Comparison of ENCODE assay signal across 11 cellular contexts in genomic region chr6:27143474-27144026, GRCh38.
DNase-seq lines count a peak whose midpoint lies in the region; ATAC-seq and TF ChIP-seq lines count a peak whose summit lies in the region.
"Had no signal": no experiment of that assay in that cellular context is flagged by ENCODE, and none has a peak within 500 bp of the region (broad histone marks: within the 10 kb centered on the region; RNA-seq: fewer than 3 reads in every experiment).

No MANE protein-coding gene starts in this region.

- POLR2A ChIA-PET in activated naive CD8-positive, alpha-beta T cell treated with anti-CD3 and anti-CD28 coated beads, Interleukin-2, amount 10 ng/mL, durations not matched to agents 7 days and 5 days (lab: Charles Lee), result interaction anchor here (0.9 to 16.1 kb wide), 12 partner anchors 12 to 1122 kb away, joined by 3 to 888 read pairs (median 59); a partner anchor contains a TSS

- peaks cover 5% of the 10 kb centered on the region for H3K36me3 Mint-ChIP-seq in activated naive CD4-positive, alpha-beta T cell treated with anti-CD3 and anti-CD28 coated beads for 36 hours (ENCODE audit: low read depth)
- peaks cover 9% of the 10 kb centered on the region for H3K36me3 Mint-ChIP-seq in activated naive CD8-positive, alpha-beta T cell treated with anti-CD3 and anti-CD28 coated beads, Interleukin-2, amount 10 ng/mL, durations not matched to agents 7 days and 5 days
- H3K36me3 Mint-ChIP-seq in stimulated activated memory B cell treated with anti-CD40 and anti-IgM and Interleukin-4, amounts not matched to agents 10 μg/mL and 1 μg/mL and 100 μg/mL, for 72 hours, result peaks cover 12% of the 10 kb centered on the region

- peak overlapping the region; percentile 76 for H3K27ac Mint-ChIP-seq in activated naive CD4-positive, alpha-beta T cell treated with anti-CD3 and anti-CD28 coated beads for 36 hours
- H3K27ac Mint-ChIP-seq in activated naive CD8-positive, alpha-beta T cell treated with anti-CD3 and anti-CD28 coated beads, Interleukin-2, amount 10 ng/mL, durations not matched to agents 7 days and 5 days, result peak overlapping the region; percentile 71
- no peak overlapping the region for H3K27ac Mint-ChIP-seq in stimulated activated memory B cell treated with anti-CD40 and anti-IgM and Interleukin-4, amounts not matched to agents 10 μg/mL and 1 μg/mL and 100 μg/mL, for 72 hours

- intact Hi-C loops in activated naive CD4-positive, alpha-beta T cell treated with anti-CD3 and anti-CD28 coated beads for 36 hours (cut with micrococcal nuclease), result no loop called here

- no peaks in the 10 kb centered on the region for H3K27me3 Mint-ChIP-seq in activated naive CD4-positive, alpha-beta T cell treated with anti-CD3 and anti-CD28 coated beads for 36 hours (ENCODE audit: low read depth)
- no peaks in the 10 kb centered on the region for H3K27me3 Mint-ChIP-seq in activated naive CD8-positive, alpha-beta T cell treated with anti-CD3 and anti-CD28 coated beads, Interleukin-2, amount 10 ng/mL, durations not matched to agents 7 days and 5 days
- no peaks in the 10 kb centered on the region for H3K27me3 Mint-ChIP-seq in stimulated activated memory B cell treated with anti-CD40 and anti-IgM and Interleukin-4, amounts not matched to agents 10 μg/mL and 1 μg/mL and 100 μg/mL, for 72 hours

- CTCF ChIA-PET in activated naive CD4-positive, alpha-beta T cell treated with anti-CD3 and anti-CD28 coated beads for 36 hours (lab: Charles Lee), result interaction anchor here (1.1 to 2.9 kb wide), 2 partner anchors 10 to 16 kb away, joined by 3 to 13 read pairs; no protein-coding TSS in a partner anchor

- no peak for DNase-seq in activated naive CD4-positive, alpha-beta T cell treated with anti-CD3 and anti-CD28 coated beads for 36 hours
- no peak for DNase-seq in activated naive CD4-positive, alpha-beta T cell treated with Interleukin-2 at 50 U/mL for 16 hours
- no peak for DNase-seq in NB4 (ENCODE audit: low read depth)
- DNase-seq in activated naive CD8-positive, alpha-beta T cell treated with anti-CD3 and anti-CD28 coated beads, Interleukin-2, amount 10 ng/mL, durations not matched to agents 7 days and 5 days, result no peak
- no peak for DNase-seq in omental fat pad (ENCODE audit: low spot score)
- DNase-seq in DMS153 (lab: John Stamatoyannopoulos, UW), result no peak
- DNase-seq: C1 segment of cervical spinal cord, KG1, NCI-H345 had no signal

- H3K4me3 ChIP-seq in NB4 (ENCODE audit: low read depth, low read length), result peak overlapping the region; percentile 16

- H3K9me3 Mint-ChIP-seq in activated naive CD4-positive, alpha-beta T cell treated with anti-CD3 and anti-CD28 coated beads for 36 hours, result no peaks in the 10 kb centered on the region
- H3K9me3 Mint-ChIP-seq in activated naive CD8-positive, alpha-beta T cell treated with anti-CD3 and anti-CD28 coated beads, Interleukin-2, amount 10 ng/mL, durations not matched to agents 7 days and 5 days, result no peaks in the 10 kb centered on the region
- no peaks in the 10 kb centered on the region for H3K9me3 Mint-ChIP-seq in stimulated activated memory B cell treated with anti-CD40 and anti-IgM and Interleukin-4, amounts not matched to agents 10 μg/mL and 1 μg/mL and 100 μg/mL, for 72 hours

- ATAC-seq in activated naive CD8-positive, alpha-beta T cell treated with anti-CD3 and anti-CD28 coated beads, Interleukin-2, amount 10 ng/mL, durations not matched to agents 7 days and 5 days (ENCODE audit: low read depth), result no peak
- no peak for ATAC-seq in stimulated activated memory B cell treated with anti-CD40 and anti-IgM and Interleukin-4, amounts not matched to agents 10 μg/mL and 1 μg/mL and 100 μg/mL, for 72 hours
- no peak for ATAC-seq in omental fat pad (ENCODE audit: low FRiP score)
- ATAC-seq in HG03039 (IDR thresholded peaks at IDR 0.05; ENCODE audit: unreplicated experiment), result no peak

- TF ChIP-seq CTCF in NB4 (IDR thresholded peaks at IDR 0.05; ENCODE audit: low read depth, low read length) (no peak), omental fat pad (IDR thresholded peaks at IDR 0.05) (no peak)

- peaks cover 30% of the 10 kb centered on the region for H3K4me1 Mint-ChIP-seq in activated naive CD4-positive, alpha-beta T cell treated with anti-CD3 and anti-CD28 coated beads for 36 hours (ENCODE audit: low read depth)
- peaks cover 28% of the 10 kb centered on the region for H3K4me1 Mint-ChIP-seq in activated naive CD8-positive, alpha-beta T cell treated with anti-CD3 and anti-CD28 coated beads, Interleukin-2, amount 10 ng/mL, durations not matched to agents 7 days and 5 days
- H3K4me1 Mint-ChIP-seq in stimulated activated memory B cell treated with anti-CD40 and anti-IgM and Interleukin-4, amounts not matched to agents 10 μg/mL and 1 μg/mL and 100 μg/mL, for 72 hours, result peaks cover 33% of the 10 kb centered on the region

- TF ChIP-seq POLR2A in NB4 (IDR thresholded peaks at IDR 0.05; ENCODE audit: extremely low read depth, insufficient read length), result no peak

- peak overlapping the region; percentile 9 for H3K4me3 Mint-ChIP-seq in activated naive CD4-positive, alpha-beta T cell treated with anti-CD3 and anti-CD28 coated beads for 36 hours
- H3K4me3 Mint-ChIP-seq in activated naive CD8-positive, alpha-beta T cell treated with anti-CD3 and anti-CD28 coated beads, Interleukin-2, amount 10 ng/mL, durations not matched to agents 7 days and 5 days, result peak overlapping the region; percentile 36
- H3K4me3 Mint-ChIP-seq in stimulated activated memory B cell treated with anti-CD40 and anti-IgM and Interleukin-4, amounts not matched to agents 10 μg/mL and 1 μg/mL and 100 μg/mL, for 72 hours, result peak overlapping the region; percentile 64

Comparison
In these comparisons a context has a peak if more than half of its experiments do, and no peak if none do; other contexts are left out.
1. H3K4me3 Mint-ChIP-seq: peak in every context shown above with its lines; median percentile 64 in stimulated activated memory B cell treated with anti-CD40 and anti-IgM and Interleukin-4, amounts not matched to agents 10 μg/mL and 1 μg/mL and 100 μg/mL, for 72 hours; 36 in activated naive CD8-positive, alpha-beta T cell treated with anti-CD3 and anti-CD28 coated beads, Interleukin-2, amount 10 ng/mL, durations not matched to agents 7 days and 5 days; 9 in activated naive CD4-positive, alpha-beta T cell treated with anti-CD3 and anti-CD28 coated beads for 36 hours.